In the genomic region with DNA sequence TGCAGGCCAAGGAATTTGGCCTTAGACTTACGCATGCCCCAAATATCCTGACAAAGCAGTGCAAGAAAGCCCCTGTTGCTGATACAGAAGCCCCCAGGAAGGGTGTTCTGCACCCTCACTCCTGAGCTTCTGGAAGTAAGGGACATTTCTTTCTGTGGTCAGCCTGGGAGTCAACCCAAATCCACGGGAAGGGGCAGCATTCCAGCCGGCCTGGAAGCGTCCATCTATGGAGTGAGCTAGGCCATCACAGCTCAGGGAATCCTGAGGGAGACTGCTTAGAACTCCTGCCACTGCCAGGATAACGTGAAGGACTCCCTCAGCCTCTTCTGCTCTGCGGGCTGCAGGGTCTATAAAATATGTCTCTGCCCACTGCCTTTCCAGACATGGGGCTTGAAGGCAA, we compare ENCODE assay signal across 20 cellular contexts.
DNase-seq lines count a peak whose midpoint lies in the region; ATAC-seq, FAIRE-seq and TF ChIP-seq lines count a peak whose summit lies in the region.
"Had no signal": no experiment of that assay in that cellular context is flagged by ENCODE, and none has a peak within 500 bp of the region (broad histone marks: within the 10 kb centered on the region; RNA-seq: fewer than 3 reads in every experiment).

No MANE protein-coding gene starts in this region.

- no peak for TF ChIP-seq POLR2A in gastroesophageal sphincter (IDR thresholded peaks at IDR 0.05)

- no CpG with 5 or more reads among the region's 6 CpGs for WGBS in gastroesophageal sphincter (ENCODE audit: low coverage in 1 of 2), 2 donors

- peak; percentile 33 for DNase-seq in activated CD8-positive, alpha-beta memory T cell treated with anti-CD3 and anti-CD28 coated beads, Interleukin-2, amount 50 U/mL, for 48 hours
- DNase-seq in activated CD8-positive, alpha-beta memory T cell treated with anti-CD3 and anti-CD28 coated beads, Interleukin-2, amount 50 U/mL, for 4 hours: no peak
- DNase-seq in osteoblast (ENCODE audit: insufficient read length, low spot score, missing footprints): no peak
- DNase-seq in stimulated activated CD4-positive, alpha-beta T cell treated with anti-CD3 and anti-CD28 coated beads, Interleukin-15, amount 100 ng/mL, for 24 hours: no peak
- no peak for DNase-seq in foreskin fibroblast
- DNase-seq in RCC 7860 (ENCODE audit: low spot score): no peak
- DNase-seq: 8988T; Calu3; CD4-positive, alpha-beta memory T cell; DMS53; KBM-7; NCI-H1436; NCI-H2029 treated with DMSO at 0.1 percent for 48 hours; NCI-H510A; NCI-H82; Peyer's patch; SIG-M5 had no signal

- H3K4me1 ChIP-seq in gastroesophageal sphincter (peaks cover 0 to 38% (median 5%) of the 10 kb centered on the region in 3 donors), osteoblast (ENCODE audit: insufficient read depth, low read length) (peaks cover 11% of the 10 kb centered on the region)
- H3K4me1 ChIP-seq: Peyer's patch had no signal

- no peak for TF ChIP-seq CTCF in gastroesophageal sphincter (IDR thresholded peaks at IDR 0.05)
- TF ChIP-seq CTCF in osteoblast (IDR thresholded peaks at IDR 0.05; ENCODE audit: extremely low read depth, low read depth, low read length): no peak
- no peak for TF ChIP-seq CTCF in foreskin fibroblast (IDR thresholded peaks at IDR 0.05; ENCODE audit: low read depth, low read length)

- H3K27ac ChIP-seq in KOPT-K1 (ENCODE audit: low read depth, low read length, poor library complexity, severe bottlenecking) (peak overlapping the region; percentile 40), gastroesophageal sphincter (peak overlapping the region in 2 of 4 donors; percentile 17 to 33), osteoblast (ENCODE audit: low read depth, low read length) (no peak overlapping the region)
- H3K27ac ChIP-seq: Peyer's patch had no signal

- H2AFZ ChIP-seq in osteoblast (ENCODE audit: low read length): peak overlapping the region; percentile 38

- ATAC-seq in gastroesophageal sphincter: peak; percentile 34
- ATAC-seq: HCT116 had no signal

- no peak overlapping the region for H3K4me2 ChIP-seq in osteoblast (ENCODE audit: insufficient read depth, low read length)

- no peaks in the 10 kb centered on the region for H3K27me3 ChIP-seq in gastroesophageal sphincter
- peaks cover 17% of the 10 kb centered on the region for H3K27me3 ChIP-seq in osteoblast (ENCODE audit: insufficient read depth, low read length)
- H3K27me3 ChIP-seq: Peyer's patch had no signal

- H3K79me2 ChIP-seq in osteoblast (ENCODE audit: insufficient read depth, low read length): no peaks in the 10 kb centered on the region

- H3K4me3 ChIP-seq in gastroesophageal sphincter (no peak overlapping the region), osteoblast (ENCODE audit: insufficient read depth, low read length) (no peak overlapping the region), foreskin fibroblast (ENCODE audit: low read depth in 1 of 2, low read length in 2 of 2) (no peak overlapping the region)
- H3K4me3 ChIP-seq: Peyer's patch had no signal

- no peaks in the 10 kb centered on the region for H4K20me1 ChIP-seq in osteoblast (ENCODE audit: insufficient read depth, low read length)

- H3K9me3 ChIP-seq in KOPT-K1 (ENCODE audit: insufficient read depth, low read length, poor library complexity, severe bottlenecking) (peaks cover 11% of the 10 kb centered on the region), gastroesophageal sphincter (no peaks in the 10 kb centered on the region), osteoblast (ENCODE audit: low read depth, low read length) (no peaks in the 10 kb centered on the region)
- H3K9me3 ChIP-seq: Peyer's patch had no signal

- no peak for FAIRE-seq in RCC 7860 (lab: Jason Lieb, UNC)

- H3K36me3 ChIP-seq in KOPT-K1 (ENCODE audit: insufficient read depth, low read length) (no peaks in the 10 kb centered on the region), gastroesophageal sphincter (no peaks in the 10 kb centered on the region), osteoblast (ENCODE audit: insufficient read depth, low read length) (no peaks in the 10 kb centered on the region)
- H3K36me3 ChIP-seq: Peyer's patch had no signal

- no peak for TF ChIP-seq EP300 in gastroesophageal sphincter (IDR thresholded peaks at IDR 0.05)
